In the genomic region with DNA sequence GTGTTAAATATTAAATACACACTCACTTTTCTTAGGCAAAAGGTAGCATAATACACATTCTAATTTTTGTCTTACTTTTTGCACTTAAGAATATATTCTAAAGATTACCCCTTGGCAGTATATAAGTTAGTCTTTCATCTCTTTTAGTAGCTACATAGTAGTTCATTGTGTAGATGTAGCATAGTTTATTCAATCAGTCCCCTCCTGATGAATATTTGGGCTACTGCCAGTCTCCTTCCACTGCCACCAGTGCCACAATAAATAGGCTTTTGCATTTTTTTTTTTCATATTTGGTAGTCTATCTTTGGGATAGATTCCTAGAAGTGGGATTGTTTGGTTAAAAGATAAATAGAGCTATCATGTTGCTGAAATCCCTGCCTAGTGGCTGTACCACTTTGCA, we compare ENCODE assay signal across 20 cellular contexts.
DNase-seq lines count a peak whose midpoint lies in the region; ATAC-seq and TF ChIP-seq lines count a peak whose summit lies in the region.
"Had no signal": no experiment of that assay in that cellular context is flagged by ENCODE, and none has a peak within 500 bp of the region (broad histone marks: within the 10 kb centered on the region; RNA-seq: fewer than 3 reads in every experiment).

No MANE protein-coding gene starts in this region.

- H3K4me1 Mint-ChIP-seq in Calu3 (ENCODE audit: low read depth, unreplicated experiment) (peaks cover 16% of the 10 kb centered on the region), naive B cell (peaks cover 23 to 30% (median 26%) of the 10 kb centered on the region in 3 donors)

- H3K27me3 Mint-ChIP-seq in Calu3 (ENCODE audit: unreplicated experiment), result no peaks in the 10 kb centered on the region
- peaks cover 0 to 13% (median 4%) of the 10 kb centered on the region in 3 donors for H3K27me3 Mint-ChIP-seq in naive B cell

- BruUV-seq in Calu3 (replicated peaks; lab: Mats Ljungman, UMichigan) (no TSS peak), A673 (replicated peaks; lab: Mats Ljungman, UMichigan) (no TSS peak)

- TF ChIP-seq CTCF in Calu3 (IDR thresholded peaks at IDR 0.05; ENCODE audit: unreplicated experiment), result no peak
- no peak for TF ChIP-seq CTCF in A673 (conservative IDR thresholded peaks at IDR 0.05; ENCODE audit: low read depth, low read length)

- H3K4me1 ChIP-seq in BLaER1 treated with 17β-estradiol and CSF1 and Interleukin-3, amounts not matched to agents 10 nM and 100 nM, result peaks cover 9 to 26% (median 19%) of the 10 kb centered on the region in 10 experiments
- no peaks in the 10 kb centered on the region for H3K4me1 ChIP-seq in A673 (ENCODE audit: insufficient read depth, low read length, poor library complexity, severe bottlenecking)

- intact Hi-C loops in Calu3 (cut with micrococcal nuclease; ENCODE audit: unreplicated experiment), result no loop called here
- intact Hi-C loops in A673 (cut with micrococcal nuclease; ENCODE audit: unreplicated experiment), result no loop called here

- H3K36me3 Mint-ChIP-seq in Calu3 (ENCODE audit: insufficient read depth, unreplicated experiment) (no peaks in the 10 kb centered on the region), naive B cell (peaks cover 0 to 11% of the 10 kb centered on the region in 2 donors)

- H3K9me3 ChIP-seq in BLaER1 treated with 17β-estradiol and CSF1 and Interleukin-3, amounts not matched to agents 10 nM and 100 nM (replicated peaks in 1 of 11), result peaks cover 19 to 28% (median 24%) of the 10 kb centered on the region in 11 experiments
- H3K9me3 ChIP-seq in A673 (ENCODE audit: low read depth, low read length, poor library complexity, severe bottlenecking), result no peaks in the 10 kb centered on the region

- H3K4me2 ChIP-seq in BLaER1 treated with 17β-estradiol and CSF1 and Interleukin-3, amounts not matched to agents 10 nM and 100 nM, result peak overlapping the region in 9 of 11 experiments; percentile 16 to 85 (median 69); a peak in 13 of 22 replicates
- H3K4me2 ChIP-seq: PC-9, SK-N-SH had no signal

- no peaks in the 10 kb centered on the region for H3K27me3 ChIP-seq in BLaER1 treated with 17β-estradiol and CSF1 and Interleukin-3, amounts not matched to agents 10 nM and 100 nM
- H3K27me3 ChIP-seq in A673 (replicated peaks; ENCODE audit: insufficient read depth, low read depth, low read length, poor library complexity), result peaks cover 14% of the 10 kb centered on the region
- H3K27me3 ChIP-seq: BLaER1 had no signal

- POLR2A ChIA-PET in A673 (lab: Charles Lee; ENCODE audit: low non-redundant PET), result interaction anchor here (0.6 kb wide), 1 partner anchor 323 kb away, joined by 4 read pairs; no protein-coding TSS in a partner anchor

- no peak overlapping the region for H3K9ac ChIP-seq in BLaER1 treated with 17β-estradiol and CSF1 and Interleukin-3, amounts not matched to agents 10 nM and 100 nM
- H3K9ac ChIP-seq: BLaER1, SK-N-SH had no signal

- H3K4me3 Mint-ChIP-seq in Calu3 (ENCODE audit: low read depth, unreplicated experiment), result peak overlapping the region; percentile 20
- H3K4me3 Mint-ChIP-seq in naive B cell, result peak overlapping the region in 6 of 8 donors; percentile 2 to 87 (median 67)
- H3K4me3 Mint-ChIP-seq: CD8-positive, alpha-beta memory T cell had no signal

- H3K9me3 Mint-ChIP-seq in Calu3 (ENCODE audit: low read depth, unreplicated experiment) (no peaks in the 10 kb centered on the region), naive B cell (peaks cover 0 to 24% (median 19%) of the 10 kb centered on the region in 7 donors)

- CTCF ChIA-PET in Calu3 (lab: Charles Lee), result no interaction called here
- CTCF ChIA-PET in A673 (lab: Charles Lee), result no interaction called here

- ATAC-seq in naive B cell (ENCODE audit: low read depth in 2 of 2) (no peak), HG03460 (IDR thresholded peaks at IDR 0.05; ENCODE audit: unreplicated experiment) (no peak), HG03097 (IDR thresholded peaks at IDR 0.05; ENCODE audit: low FRiP score, unreplicated experiment) (no peak)

- H3K27ac Mint-ChIP-seq in Calu3 (ENCODE audit: unreplicated experiment) (peak overlapping the region; percentile 58), naive B cell (peak overlapping the region; percentile 44 to 86 (median 80))
- H3K27ac Mint-ChIP-seq: CD8-positive, alpha-beta memory T cell had no signal

- H3K4me3 ChIP-seq in BLaER1 treated with 17β-estradiol and CSF1 and Interleukin-3, amounts not matched to agents 10 nM and 100 nM, result no peak overlapping the region
- H3K4me3 ChIP-seq in A673 (ENCODE audit: low read depth, low read length, poor library complexity, severe bottlenecking), result no peak overlapping the region
- H3K4me3 ChIP-seq: BLaER1, PC-9 had no signal

- peak overlapping the region in 6 of 11 experiments; percentile 4 to 45 (median 27); a peak in 4 of 22 replicates for H3K27ac ChIP-seq in BLaER1 treated with 17β-estradiol and CSF1 and Interleukin-3, amounts not matched to agents 10 nM and 100 nM
- no peak overlapping the region for H3K27ac ChIP-seq in A673 (ENCODE audit: low read depth, low read length, poor library complexity, severe bottlenecking)
- H3K27ac ChIP-seq: BLaER1, PC-9, RWPE1 had no signal

- H4K20me1 ChIP-seq in BLaER1 treated with 17β-estradiol and CSF1 and Interleukin-3, amounts not matched to agents 10 nM and 100 nM, result no peaks in the 10 kb centered on the region
- H4K20me1 ChIP-seq: BLaER1 had no signal

- H3K36me3 ChIP-seq in BLaER1 treated with 17β-estradiol and CSF1 and Interleukin-3, amounts not matched to agents 10 nM and 100 nM, result peaks cover 0 to 5% (median 0%) of the 10 kb centered on the region in 11 experiments; a peak in 1 of 22 replicates
- H3K36me3 ChIP-seq in A673 (ENCODE audit: insufficient read depth, low read length, poor library complexity, severe bottlenecking), result no peaks in the 10 kb centered on the region
- H3K36me3 ChIP-seq: BLaER1 had no signal

- DNase-seq in Calu3 (no peak), SK-MEL-5 (ENCODE audit: low read depth, low spot score) (peak; percentile 51), naive B cell (no peak), A673 (ENCODE audit: low spot score) (no peak)
- DNase-seq: CD8-positive, alpha-beta memory T cell; DMS79; Kasumi-1; NCI-H1417; NCI-H1694 treated with DMSO at 0.1 percent for 48 hours; NCI-H2081 treated with DMSO at 0.1 percent for 48 hours; NCI-H446 treated with DMSO at 0.1 percent for 48 hours; NCI-H526 treated with DMSO at 0.1 percent for 48 hours; PC-9; SHP77 treated with DMSO at 0.1 percent for 48 hours; SK-N-SH had no signal

- in situ Hi-C loops in SK-MEL-5 (cut with HindIII; ENCODE audit: low pct_unique_long_range_greater_than_20kb, low sequenced_read_pairs), result no loop called here
